12 cellular contexts compared by ENCODE assay signal in the genomic region with DNA sequence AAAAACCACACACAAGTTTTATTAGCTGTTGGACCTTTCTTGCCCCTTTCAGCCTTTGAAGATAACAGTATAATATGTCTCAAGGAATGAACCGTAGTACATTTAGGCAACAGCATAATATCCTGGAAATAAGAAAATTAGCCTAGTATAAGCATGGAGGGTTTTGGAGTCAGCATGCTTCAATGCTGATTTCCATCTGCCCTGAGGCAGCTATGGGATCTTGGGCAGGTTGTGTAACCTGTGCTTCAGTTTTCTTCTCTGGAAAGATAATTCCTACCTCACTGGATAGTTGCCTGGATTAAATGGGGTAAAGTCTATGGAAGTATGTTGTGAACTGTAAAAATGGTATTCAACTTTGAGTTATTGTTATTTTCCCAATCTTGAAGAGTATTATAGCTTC. TPM values are rescaled to one million over a fixed set of nuclear protein-coding genes. Genes with fewer than 3 reads are reported as not detected.
A peak's percentile ranks its signal among the peaks of the same experiment; 100 is the strongest.
DNase-seq lines count a peak whose midpoint lies in the region; ATAC-seq and TF ChIP-seq lines count a peak whose summit lies in the region.
"Had no signal": no experiment of that assay in that cellular context is flagged by ENCODE, and none has a peak within 500 bp of the region (broad histone marks: within the 10 kb centered on the region; RNA-seq: fewer than 3 reads in every experiment).

No MANE protein-coding gene starts in this region.

- CTCF ChIA-PET in activated naive CD4-positive, alpha-beta T cell treated with anti-CD3 and anti-CD28 coated beads, Interleukin-2, amount 10 ng/mL, durations not matched to agents 7 days and 5 days (lab: Charles Lee) = interaction anchor here (0.8 to 1.3 kb wide), 4 partner anchors 20 to 384 kb away, joined by 3 to 5 read pairs (median 4); no protein-coding TSS in a partner anchor
- CTCF ChIA-PET in PC-9 (lab: Charles Lee) = no interaction called here

- H3K4me3 ChIP-seq in PC-9 (peak overlapping the region; percentile 90; the same call in 1 of the 2 replicates), osteoblast (ENCODE audit: insufficient read depth, low read length) (no peak overlapping the region)

- H3K27me3 ChIP-seq in PC-9 (ENCODE audit: insufficient read depth, low read depth) (no peaks in the 10 kb centered on the region), osteoblast (ENCODE audit: insufficient read depth, low read length) (no peaks in the 10 kb centered on the region)
- H3K27me3 ChIP-seq: gastrocnemius medialis, vagina had no signal

- H3K4me1 ChIP-seq in PC-9 (replicated peaks; ENCODE audit: insufficient read depth) (peaks cover 22% of the 10 kb centered on the region), osteoblast (ENCODE audit: insufficient read depth, low read length) (peaks cover 15% of the 10 kb centered on the region)

- no peaks in the 10 kb centered on the region for H3K9me2 ChIP-seq in PC-9 (ENCODE audit: insufficient read depth)

- peaks cover 16% of the 10 kb centered on the region for H3K79me2 ChIP-seq in PC-9 (ENCODE audit: low read depth)
- peaks cover 24% of the 10 kb centered on the region for H3K79me2 ChIP-seq in osteoblast (ENCODE audit: insufficient read depth, low read length)

- BruUV-seq in PC-9 (replicated peaks; lab: Mats Ljungman, UMichigan) = no TSS peak

- H3K27me3 Mint-ChIP-seq in activated naive CD4-positive, alpha-beta T cell treated with anti-CD3 and anti-CD28 coated beads, Interleukin-2, amount 10 ng/mL, durations not matched to agents 7 days and 5 days = peaks cover 3% of the 10 kb centered on the region
- peaks cover 7% of the 10 kb centered on the region for H3K27me3 Mint-ChIP-seq in endothelial cell (ENCODE audit: unreplicated experiment)
- peaks cover 0 to 3% (median 0%) of the 10 kb centered on the region in 3 donors for H3K27me3 Mint-ChIP-seq in CD14-positive monocyte (ENCODE audit: low read depth in 3 of 3)

- H3K27ac ChIP-seq in PC-9 = no peak overlapping the region
- no peak overlapping the region for H3K27ac ChIP-seq in osteoblast (ENCODE audit: low read depth, low read length)

- H3K36me3 ChIP-seq in PC-9 (ENCODE audit: low read depth) (no peaks in the 10 kb centered on the region), osteoblast (ENCODE audit: insufficient read depth, low read length) (peaks cover 6% of the 10 kb centered on the region)

- no peak for DNase-seq in activated naive CD4-positive, alpha-beta T cell treated with anti-CD3 and anti-CD28 coated beads, Interleukin-2, amount 10 ng/mL, durations not matched to agents 7 days and 5 days
- no peak for DNase-seq in activated naive CD4-positive, alpha-beta T cell treated with Interleukin-2 at 50 U/mL for 16 hours
- DNase-seq in PC-9 (no peak), endothelial cell (ENCODE audit: low spot score) (no peak), osteoblast (ENCODE audit: insufficient read length, low spot score, missing footprints) (no peak), CD14-positive monocyte (ENCODE audit: low spot score) (no peak)
- DNase-seq in stimulated activated effector memory CD8-positive, alpha-beta T cell treated with anti-CD3 and anti-CD28 coated beads, Interleukin-12 subunit alpha, Interleukin-12 subunit beta, amount 100 ng/mL, for 72 hours (ENCODE audit: low spot score in 2 of 2) = no peak
- DNase-seq: gastrocnemius medialis, MV-4-11, WERI-Rb-1 had no signal

- no peak for TF ChIP-seq CTCF in PC-9 (conservative IDR thresholded peaks at IDR 0.05)
- no peak for TF ChIP-seq CTCF in endothelial cell (IDR thresholded peaks at IDR 0.05; ENCODE audit: unreplicated experiment)
- TF ChIP-seq CTCF in osteoblast (IDR thresholded peaks at IDR 0.05; ENCODE audit: extremely low read depth, low read depth, low read length) = no peak
- no peak for TF ChIP-seq CTCF in CD14-positive monocyte (IDR thresholded peaks at IDR 0.05)

- POLR2A ChIA-PET in PC-9 (lab: Charles Lee; ENCODE audit: unreplicated experiment) = interaction anchor here (0.6 kb wide), 1 partner anchor 65 kb away, joined by 5 read pairs; no protein-coding TSS in a partner anchor

- H3F3A ChIP-seq in PC-9 (ENCODE audit: insufficient read depth, low read depth) = peaks cover 29% of the 10 kb centered on the region

- no peak for ATAC-seq in stimulated activated effector memory CD8-positive, alpha-beta T cell treated with anti-CD3 and anti-CD28 coated beads, Interleukin-12 subunit alpha, Interleukin-12 subunit beta, amount 100 ng/mL, for 72 hours
- no peak for ATAC-seq in HG03025 (IDR thresholded peaks at IDR 0.05; ENCODE audit: low FRiP score, unreplicated experiment)
- ATAC-seq: gastrocnemius medialis had no signal

- H3K27ac Mint-ChIP-seq in activated naive CD4-positive, alpha-beta T cell treated with anti-CD3 and anti-CD28 coated beads, Interleukin-2, amount 10 ng/mL, durations not matched to agents 7 days and 5 days = no peak overlapping the region
- no peak overlapping the region for H3K27ac Mint-ChIP-seq in endothelial cell (ENCODE audit: unreplicated experiment)
- no peak overlapping the region for H3K27ac Mint-ChIP-seq in stimulated activated effector memory CD8-positive, alpha-beta T cell treated with anti-CD3 and anti-CD28 coated beads, Interleukin-12 subunit alpha, Interleukin-12 subunit beta, amount 100 ng/mL, for 72 hours
- no peak overlapping the region for H3K27ac Mint-ChIP-seq in CD14-positive monocyte

- H3K9me3 ChIP-seq in PC-9 (ENCODE audit: insufficient read depth, low read depth) (no peaks in the 10 kb centered on the region), osteoblast (ENCODE audit: low read depth, low read length) (no peaks in the 10 kb centered on the region)
- H3K9me3 ChIP-seq: gastrocnemius medialis, vagina had no signal

- peaks cover 28% of the 10 kb centered on the region for H3K4me1 Mint-ChIP-seq in activated naive CD4-positive, alpha-beta T cell treated with anti-CD3 and anti-CD28 coated beads, Interleukin-2, amount 10 ng/mL, durations not matched to agents 7 days and 5 days
- H3K4me1 Mint-ChIP-seq in endothelial cell (ENCODE audit: unreplicated experiment) = peaks cover 20% of the 10 kb centered on the region
- H3K4me1 Mint-ChIP-seq in stimulated activated effector memory CD8-positive, alpha-beta T cell treated with anti-CD3 and anti-CD28 coated beads, Interleukin-12 subunit alpha, Interleukin-12 subunit beta, amount 100 ng/mL, for 72 hours = peaks cover 12% of the 10 kb centered on the region
- H3K4me1 Mint-ChIP-seq in CD14-positive monocyte = peaks cover 21% of the 10 kb centered on the region

- intact Hi-C loops in PC-9 (cut with micrococcal nuclease; ENCODE audit: unreplicated experiment) = no loop called here
- intact Hi-C loops in CD14-positive monocyte (cut with micrococcal nuclease) = loop anchor here (5.0 kb wide), 2 partner anchors 282 to 292 kb away; partner anchors contain the start of gene ELP6 (in 1 of the 2)

- no peaks in the 10 kb centered on the region for H4K20me1 ChIP-seq in PC-9 (ENCODE audit: insufficient read depth)
- no peaks in the 10 kb centered on the region for H4K20me1 ChIP-seq in osteoblast (ENCODE audit: insufficient read depth, low read length)

- peaks cover 14% of the 10 kb centered on the region for H3K36me3 Mint-ChIP-seq in activated naive CD4-positive, alpha-beta T cell treated with anti-CD3 and anti-CD28 coated beads, Interleukin-2, amount 10 ng/mL, durations not matched to agents 7 days and 5 days
- H3K36me3 Mint-ChIP-seq in endothelial cell (ENCODE audit: low read depth, unreplicated experiment) (peaks cover 3% of the 10 kb centered on the region), CD14-positive monocyte (peaks cover 10 to 26% of the 10 kb centered on the region in 2 donors)
- peaks cover 44% of the 10 kb centered on the region for H3K36me3 Mint-ChIP-seq in stimulated activated effector memory CD8-positive, alpha-beta T cell treated with anti-CD3 and anti-CD28 coated beads, Interleukin-12 subunit alpha, Interleukin-12 subunit beta, amount 100 ng/mL, for 72 hours

- no peaks in the 10 kb centered on the region for H3K9me3 Mint-ChIP-seq in activated naive CD4-positive, alpha-beta T cell treated with anti-CD3 and anti-CD28 coated beads, Interleukin-2, amount 10 ng/mL, durations not matched to agents 7 days and 5 days
- H3K9me3 Mint-ChIP-seq in endothelial cell (ENCODE audit: unreplicated experiment) (no peaks in the 10 kb centered on the region), CD14-positive monocyte (no peaks in the 10 kb centered on the region)
- no peaks in the 10 kb centered on the region for H3K9me3 Mint-ChIP-seq in stimulated activated effector memory CD8-positive, alpha-beta T cell treated with anti-CD3 and anti-CD28 coated beads, Interleukin-12 subunit alpha, Interleukin-12 subunit beta, amount 100 ng/mL, for 72 hours

- no peak overlapping the region for H2AFZ ChIP-seq in PC-9
- no peak overlapping the region for H2AFZ ChIP-seq in osteoblast (ENCODE audit: low read length)

- peak overlapping the region; percentile 98 for H3K4me3 Mint-ChIP-seq in activated naive CD4-positive, alpha-beta T cell treated with anti-CD3 and anti-CD28 coated beads, Interleukin-2, amount 10 ng/mL, durations not matched to agents 7 days and 5 days
- H3K4me3 Mint-ChIP-seq in endothelial cell (ENCODE audit: unreplicated experiment) (peak overlapping the region; percentile 99), CD14-positive monocyte (no peak overlapping the region)
- H3K4me3 Mint-ChIP-seq in stimulated activated effector memory CD8-positive, alpha-beta T cell treated with anti-CD3 and anti-CD28 coated beads, Interleukin-12 subunit alpha, Interleukin-12 subunit beta, amount 100 ng/mL, for 72 hours = peak overlapping the region; percentile 90

- H3K4me2 ChIP-seq in PC-9 (peak overlapping the region; percentile 97), osteoblast (ENCODE audit: insufficient read depth, low read length) (no peak overlapping the region)

RNA-seq across cellular contexts. Expression of gene DHX30, which starts 1.6 kb away (rescaled TPM):
- 60.2 and 63.2 TPM in 2 replicates for total RNA-seq in PC-9 (2021)
- 68.7 TPM for total RNA-seq in endothelial cell (ENCODE audit: unreplicated experiment)
- total RNA-seq in osteoblast = 56.6 and 59.4 TPM in 2 replicates
- 10 to 100 TPM; 19.4 to 20.1 TPM for polyA plus RNA-seq in CD14-positive monocyte

RNA-seq across cellular contexts. Expression of gene SMARCC1, which starts 22.9 kb away (rescaled TPM):
- 88.1 and 130 TPM in 2 replicates for total RNA-seq in PC-9 (2021)
- 138 TPM for total RNA-seq in endothelial cell (ENCODE audit: unreplicated experiment)
- 46.3 and 46.7 TPM in 2 replicates for total RNA-seq in osteoblast
- polyA plus RNA-seq in CD14-positive monocyte = 10 to 100 TPM; 20.5 to 33.5 TPM

Comparison
In these comparisons a context has a peak if more than half of its experiments do, and no peak if none do; other contexts are left out.
1. H3K4me3 Mint-ChIP-seq: peak in activated naive CD4-positive, alpha-beta T cell treated with anti-CD3 and anti-CD28 coated beads, Interleukin-2, amount 10 ng/mL, durations not matched to agents 7 days and 5 days (single experiment), endothelial cell (single experiment) and stimulated activated effector memory CD8-positive, alpha-beta T cell treated with anti-CD3 and anti-CD28 coated beads, Interleukin-12 subunit alpha, Interleukin-12 subunit beta, amount 100 ng/mL, for 72 hours (single experiment); none in CD14-positive monocyte (0 of 2).